ENCODE assay signal across 8 cellular contexts in the genomic region with DNA sequence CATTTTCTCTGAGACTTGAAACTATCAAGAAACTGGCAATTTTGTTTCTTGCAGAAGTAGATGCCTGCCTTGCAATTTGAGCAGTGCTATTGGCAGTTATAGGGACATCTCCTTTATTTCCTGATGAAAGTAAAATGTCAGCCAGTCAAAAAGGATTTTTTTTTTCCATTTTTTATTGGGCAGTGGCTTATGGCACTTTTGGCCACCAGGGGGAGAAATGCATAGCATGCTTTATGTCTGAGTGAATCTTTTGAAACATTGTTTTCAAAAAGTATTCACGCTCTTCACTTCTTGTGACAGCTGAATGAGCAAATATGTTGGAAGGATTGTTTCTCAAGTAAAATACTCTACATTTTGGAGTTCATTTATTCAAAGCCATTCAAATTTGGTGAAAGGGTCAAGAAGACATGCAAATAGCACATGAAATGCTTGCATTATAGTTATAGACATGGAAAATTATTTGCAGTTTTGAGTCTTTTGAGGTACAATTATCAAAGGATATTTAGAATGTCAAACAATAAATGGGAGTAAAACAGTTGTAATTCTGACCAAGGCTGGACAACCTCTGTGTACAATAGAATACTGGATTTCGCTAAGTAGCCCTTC.
DNase-seq lines count a peak whose midpoint lies in the region; ATAC-seq and TF ChIP-seq lines count a peak whose summit lies in the region.

No MANE protein-coding gene starts in this region.

- H3K27me3 ChIP-seq in Peyer's patch = no peaks in the 10 kb centered on the region
- no peaks in the 10 kb centered on the region for H3K27me3 ChIP-seq in stomach

- no peak for TF ChIP-seq EP300 in stomach (IDR thresholded peaks at IDR 0.05)

- ATAC-seq in HG03025 (IDR thresholded peaks at IDR 0.05; ENCODE audit: low FRiP score, unreplicated experiment) = no peak
- ATAC-seq in HG02981 (IDR thresholded peaks at IDR 0.05; ENCODE audit: unreplicated experiment) = no peak

- H3K36me3 ChIP-seq in Peyer's patch = no peaks in the 10 kb centered on the region
- no peaks in the 10 kb centered on the region for H3K36me3 ChIP-seq in stomach

- TF ChIP-seq CTCF in GM20000 (IDR thresholded peaks at IDR 0.05; ENCODE audit: extremely low read depth, missing control alignments) = peak; percentile 42
- peak in 5 of 6 experiments; percentile 33 to 48 (median 39) for TF ChIP-seq CTCF in Peyer's patch (IDR thresholded peaks at IDR 0.05)
- peak; percentile 84 for TF ChIP-seq CTCF in foreskin fibroblast (IDR thresholded peaks at IDR 0.05; ENCODE audit: low read depth, low read length)
- peak in 4 of 7 experiments; percentile 20 to 75 (median 55) for TF ChIP-seq CTCF in stomach (IDR thresholded peaks at IDR 0.05)

- intact Hi-C loops in stomach (cut with DNase I; ENCODE audit: low total_unique reads) = no loop called here

- H3K9me3 ChIP-seq in Peyer's patch (no peaks in the 10 kb centered on the region), stomach (peaks cover 0 to 13% (median 0%) of the 10 kb centered on the region in 4 donors)

- H3K27ac ChIP-seq in Peyer's patch (no peak overlapping the region), stomach (no peak overlapping the region)

- H3K4me3 ChIP-seq in Peyer's patch (no peak overlapping the region), foreskin fibroblast (ENCODE audit: low read depth in 1 of 2, low read length in 2 of 2) (no peak overlapping the region), stomach (no peak overlapping the region)

- 65 to 78% (median 73%) methylated on average over 2 of the region's 2 CpGs for WGBS in stomach, 5 donors

- DNase-seq in AG20443 (ENCODE audit: low spot score) = peak; percentile 29
- peak; percentile 17 for DNase-seq in GM20000 (ENCODE audit: low spot score)
- no peak for DNase-seq in Peyer's patch
- peak; percentile 20 to 61 for DNase-seq in foreskin fibroblast
- DNase-seq in stomach = peak; percentile 36
- DNase-seq in DMS79 (lab: John Stamatoyannopoulos, UW) = no peak

- H3K4me1 ChIP-seq in Peyer's patch = no peaks in the 10 kb centered on the region
- H3K4me1 ChIP-seq in stomach = no peaks in the 10 kb centered on the region

- no peak for TF ChIP-seq POLR2A in Peyer's patch (IDR thresholded peaks at IDR 0.05)
- TF ChIP-seq POLR2A in stomach (IDR thresholded peaks at IDR 0.05) = no peak

Comparison
In these comparisons a context has a peak if more than half of its experiments do, and no peak if none do; other contexts are left out.
1. DNase-seq: peak in AG20443 (single experiment), GM20000 (single experiment), foreskin fibroblast (2 of 2) and stomach (single experiment); none in Peyer's patch (0 of 3) and DMS79 (single experiment).
2. Peak in every context shown above with its lines, with median percentiles within 50 percentile points of each other: CTCF ChIP-seq.